Comparison of ENCODE assay signal across 1 cellular context in genomic region chrX:39605183-39605582, GRCh38.
TF ChIP-seq lines count a peak whose summit lies in the region.

No MANE protein-coding gene starts in this region.

TF ChIP-seq in GM12878, 131 proteins besides CTCF, POLR2A, EP300 and RAD21 (continued from another document):
- TF ChIP-seq, protein P1, sequence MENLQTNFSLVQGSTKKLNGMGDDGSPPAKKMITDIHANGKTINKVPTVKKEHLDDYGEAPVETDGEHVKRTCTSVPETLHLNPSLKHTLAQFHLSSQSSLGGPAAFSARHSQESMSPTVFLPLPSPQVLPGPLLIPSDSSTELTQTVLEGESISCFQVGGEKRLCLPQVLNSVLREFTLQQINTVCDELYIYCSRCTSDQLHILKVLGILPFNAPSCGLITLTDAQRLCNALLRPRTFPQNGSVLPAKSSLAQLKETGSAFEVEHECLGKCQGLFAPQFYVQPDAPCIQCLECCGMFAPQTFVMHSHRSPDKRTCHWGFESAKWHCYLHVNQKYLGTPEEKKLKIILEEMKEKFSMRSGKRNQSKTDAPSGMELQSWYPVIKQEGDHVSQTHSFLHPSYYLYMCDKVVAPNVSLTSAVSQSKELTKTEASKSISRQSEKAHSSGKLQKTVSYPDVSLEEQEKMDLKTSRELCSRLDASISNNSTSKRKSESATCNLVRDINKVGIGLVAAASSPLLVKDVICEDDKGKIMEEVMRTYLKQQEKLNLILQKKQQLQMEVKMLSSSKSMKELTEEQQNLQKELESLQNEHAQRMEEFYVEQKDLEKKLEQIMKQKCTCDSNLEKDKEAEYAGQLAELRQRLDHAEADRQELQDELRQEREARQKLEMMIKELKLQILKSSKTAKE (IDR thresholded peaks at IDR 0.05; ENCODE audit: low read depth, poor library complexity, severe bottlenecking) = no peak
